Comparison of ENCODE assay signal across 8 cellular contexts in the genomic region with DNA sequence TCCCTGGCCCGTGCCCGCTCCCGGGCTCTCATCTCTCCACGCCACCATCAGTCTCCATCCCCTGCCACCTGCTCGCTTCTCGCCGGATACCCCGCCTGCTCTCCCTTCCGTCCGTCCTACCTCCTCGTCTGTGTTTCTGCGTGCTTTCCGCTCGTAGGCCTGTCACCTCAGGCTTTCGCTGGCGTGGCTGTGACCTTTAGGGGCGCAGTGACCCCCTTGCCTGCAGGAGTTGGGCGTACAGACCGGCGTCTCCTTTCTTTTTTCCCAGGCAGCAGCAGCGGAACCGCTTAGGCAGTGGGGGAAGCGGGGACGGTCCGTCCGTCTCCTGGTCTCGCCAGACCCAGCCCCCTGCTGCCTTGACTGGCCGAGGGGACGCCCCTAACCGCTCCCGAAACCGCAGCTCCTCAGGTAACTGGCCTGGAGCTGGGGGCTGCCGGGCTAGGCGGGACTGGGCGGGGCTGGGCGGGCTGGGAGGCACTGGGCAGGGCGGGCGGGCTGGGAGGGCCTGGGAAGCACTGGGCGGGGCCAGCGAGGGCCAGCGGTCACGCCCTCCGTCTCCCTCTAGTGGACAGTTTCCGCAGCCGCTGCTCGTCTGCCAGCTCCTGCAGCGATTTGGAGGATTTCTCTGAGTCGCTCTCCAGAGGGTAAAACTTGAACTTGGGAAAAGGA. TPM values are rescaled to one million over a fixed set of nuclear protein-coding genes. Genes with fewer than 3 reads are reported as not detected.
DNase-seq lines count a peak whose midpoint lies in the region; ATAC-seq, FAIRE-seq and TF ChIP-seq lines count a peak whose summit lies in the region.

No MANE protein-coding gene starts in this region.

- TF ChIP-seq POLR2A in HepG2 (IDR thresholded peaks at IDR 0.05; ENCODE audit: insufficient read depth in 1 of 2, low read depth in 2 of 2, low read length in 2 of 2), result no peak

- peak overlapping the region; percentile 66 for H3K27ac Mint-ChIP-seq in activated CD4-positive, alpha-beta T cell treated with anti-CD3 and anti-CD28 coated beads, Interleukin-2, amount 10 ng/mL, durations not matched to agents 24 days and 14 days

- H3K36me3 Mint-ChIP-seq in activated CD4-positive, alpha-beta T cell treated with anti-CD3 and anti-CD28 coated beads, Interleukin-2, amount 10 ng/mL, durations not matched to agents 24 days and 14 days (ENCODE audit: low read depth), result peaks cover 6% of the 10 kb centered on the region

- TF ChIP-seq RAD21 in HepG2 (CRISPR knock-in tag; IDR thresholded peaks at IDR 0.05), result no peak

- H3K27me3 Mint-ChIP-seq in activated CD4-positive, alpha-beta T cell treated with anti-CD3 and anti-CD28 coated beads, Interleukin-2, amount 10 ng/mL, durations not matched to agents 24 days and 14 days, result peaks cover 13% of the 10 kb centered on the region

- peak overlapping the region; percentile 28 to 59 (median 42); a peak in 3 of 6 replicates for H3K4me3 ChIP-seq in HepG2 (replicated peaks in 1 of 3; ENCODE audit: insufficient read depth in 1 of 3, low read depth in 2 of 3, low read length in 3 of 3)

- H3K27me3 ChIP-seq in HepG2 (ENCODE audit: control insufficient read depth in 1 of 2, insufficient read depth in 2 of 2, low read length in 2 of 2), result no peaks in the 10 kb centered on the region

- intact Hi-C loops in activated CD4-positive, alpha-beta T cell treated with anti-CD3 and anti-CD28 coated beads, Interleukin-2, amount 10 ng/mL, durations not matched to agents 24 days and 14 days (cut with micrococcal nuclease), result no loop called here
- intact Hi-C loops in HepG2 (cut with micrococcal nuclease; ENCODE audit: unreplicated experiment), result no loop called here

- TF ChIP-seq CTCF in HepG2 (CRISPR knock-in tag; IDR thresholded peaks at IDR 0.05), result peak; percentile 80

- no peaks in the 10 kb centered on the region for H3K79me2 ChIP-seq in HepG2 (ENCODE audit: insufficient read depth, low read length)

- no peaks in the 10 kb centered on the region for H4K20me1 ChIP-seq in HepG2 (ENCODE audit: insufficient read depth, low read length)

- DNase-seq in D341Med (ENCODE audit: low spot score) (peak; percentile 96), NCI-H2227 (lab: John Stamatoyannopoulos, UW; ENCODE audit: unreplicated experiment) (peak; percentile 84), dedifferentiated amniotic fluid mesenchymal stem cell (ENCODE audit: extremely low spot score) (peak; percentile 62), HepG2 (ENCODE audit: low spot score) (peak; percentile 43)
- DNase-seq in activated CD4-positive, alpha-beta T cell treated with anti-CD3 and anti-CD28 coated beads, Interleukin-2, amount 10 ng/mL, durations not matched to agents 24 days and 14 days, result peak; percentile 95
- peak; percentile 77 to 85 for DNase-seq in stimulated activated CD4-positive, alpha-beta T cell treated with anti-CD3 and anti-CD28 coated beads, Interleukin-2, amount 100 ng/mL, for 48 hours

- no TSS peak for BruUV-seq in HepG2 (replicated peaks; lab: Mats Ljungman, UMichigan)

- POLR2A ChIA-PET in HepG2 (lab: Yijun Ruan, JAX), result interaction anchor here (1.0 to 1.2 kb wide), 2 partner anchors 21 to 134 kb away, joined by 3 to 11 read pairs; partner anchors contain the start of gene CCDC61

- H3K36me3 ChIP-seq in HepG2 (replicated peaks in 1 of 2; ENCODE audit: control insufficient read depth in 1 of 2, insufficient read depth in 2 of 2, low read length in 2 of 2), result no peaks in the 10 kb centered on the region

- CTCF ChIA-PET in HepG2 (lab: Yijun Ruan, JAX; ENCODE audit: low intra/inter-chr PET ratio, low total read pairs), result interaction anchor here (1.1 to 1.4 kb wide), 3 partner anchors 103 to 200 kb away, joined by 3 to 4 read pairs (median 3); no protein-coding TSS in a partner anchor

- H3K9me3 ChIP-seq in HepG2 (ENCODE audit: low read length), result no peaks in the 10 kb centered on the region

- no peak for FAIRE-seq in HepG2 (lab: Jason Lieb, UNC)

- no peaks in the 10 kb centered on the region for H3K9me3 Mint-ChIP-seq in activated CD4-positive, alpha-beta T cell treated with anti-CD3 and anti-CD28 coated beads, Interleukin-2, amount 10 ng/mL, durations not matched to agents 24 days and 14 days

- ATAC-seq in HG02798 (IDR thresholded peaks at IDR 0.05; ENCODE audit: poor library complexity, unreplicated experiment) (peak; percentile 58), HepG2 (peak; percentile 85), GM21381 (IDR thresholded peaks at IDR 0.05; ENCODE audit: unreplicated experiment) (no peak)

- H3K4me1 ChIP-seq in HepG2 (ENCODE audit: insufficient read depth, low read length), result no peaks in the 10 kb centered on the region

- peak overlapping the region; percentile 94 for H3K4me3 Mint-ChIP-seq in activated CD4-positive, alpha-beta T cell treated with anti-CD3 and anti-CD28 coated beads, Interleukin-2, amount 10 ng/mL, durations not matched to agents 24 days and 14 days

- WGBS in HepG2 (ENCODE audit: low lambda C conversion rate), result 71% methylated on average over 22 of the region's 48 CpGs

- H3K9ac ChIP-seq in HepG2 (ENCODE audit: insufficient read depth, low read depth, low read length), result no peak overlapping the region

- H3K4me1 Mint-ChIP-seq in activated CD4-positive, alpha-beta T cell treated with anti-CD3 and anti-CD28 coated beads, Interleukin-2, amount 10 ng/mL, durations not matched to agents 24 days and 14 days, result peaks cover 16% of the 10 kb centered on the region

- in situ Hi-C loops in HepG2 (cut with HindIII; ENCODE audit: extremely low pct_ligation_motif_present, low pct_unique_long_range_greater_than_20kb), result loop anchor here (10.0 kb wide), 1 partner anchor 202 kb away; the partner anchor contains the start of gene RSPH6A

- TF ChIP-seq EP300 in HepG2 (IDR thresholded peaks at IDR 0.05; ENCODE audit: low read depth in 2 of 2, low read length in 2 of 2) (no peak), HepG2 (CRISPR knock-in tag; IDR thresholded peaks at IDR 0.05; ENCODE audit: borderline replicate concordance) (no peak)

- H3K4me2 ChIP-seq in HepG2 (ENCODE audit: low read depth, low read length), result peak overlapping the region; percentile 65

- H2AFZ ChIP-seq in HepG2 (ENCODE audit: low read length), result no peak overlapping the region

- no peak overlapping the region for H3K27ac ChIP-seq in HepG2 (ENCODE audit: extremely low read length, insufficient read depth, low read length)

RNA-seq across cellular contexts. Expression of gene PGLYRP1, which starts 6.3 kb away (rescaled TPM):
- not detected in 2 replicates for total RNA-seq in activated CD4-positive, alpha-beta T cell treated with anti-CD3 and anti-CD28 coated beads, Interleukin-2, amount 10 ng/mL, durations not matched to agents 24 days and 14 days
- not detected in 2 replicates for total RNA-seq in HepG2 (2016; rRNA removed; fragmentation: Illumina TruSeq; extraction: Trizol)
- total RNA-seq in HepG2 (2016; cell fraction: cytosol; rRNA removed; fragmentation: Illumina TruSeq; extraction: Trizol; ENCODE audit: low read depth), result not detected in 2 replicates
- total RNA-seq in HepG2 (2016; cell fraction: insoluble cytoplasmic fraction; rRNA removed; fragmentation: Illumina TruSeq; extraction: Trizol), result not detected in 2 replicates
- not detected in 2 replicates for total RNA-seq in HepG2 (2016; cell fraction: membrane; rRNA removed; fragmentation: Illumina TruSeq; extraction: Trizol)
- total RNA-seq in HepG2 (2016; cell fraction: nucleus; rRNA removed; fragmentation: Illumina TruSeq; extraction: Trizol), result not detected in 2 replicates
- polyA plus RNA-seq in HepG2 (2011; rRNA removed), result not detected in 2 replicates
- polyA plus RNA-seq in HepG2 (2011; cell fraction: cytosol; rRNA removed), result not detected in 2 replicates
- polyA plus RNA-seq in HepG2 (2011; cell fraction: nucleus; rRNA removed), result not detected in 2 replicates
- polyA plus RNA-seq in HepG2 (2012), result not detected in 2 replicates
- not detected in 2 replicates for polyA plus RNA-seq in HepG2 (2016; cell fraction: cytosol; fragmentation: Illumina TruSeq; extraction: Trizol; ENCODE audit: low read depth)
- not detected in 2 replicates for polyA plus RNA-seq in HepG2 (2016; cell fraction: insoluble cytoplasmic fraction; fragmentation: Illumina TruSeq; extraction: Trizol; ENCODE audit: low read depth)
- polyA plus RNA-seq in HepG2 (2016; cell fraction: membrane; fragmentation: Illumina TruSeq; extraction: Trizol; ENCODE audit: low read depth), result not detected in 2 replicates
- not detected in 2 replicates for polyA plus RNA-seq in HepG2 (2016; cell fraction: nucleus; fragmentation: Illumina TruSeq; extraction: Trizol; ENCODE audit: insufficient read depth, low read depth)
- not detected in 2 replicates for polyA minus RNA-seq in HepG2 (2011; rRNA and poly(A)+ RNA removed; ENCODE audit: low replicate concordance)
- polyA minus RNA-seq in HepG2 (2011; cell fraction: cytosol; rRNA and poly(A)+ RNA removed), result not detected in 2 replicates
- polyA minus RNA-seq in HepG2 (2011; cell fraction: nucleus; rRNA and poly(A)+ RNA removed), result not detected in 2 replicates

RNA-seq across cellular contexts. Expression of gene CCDC61, which starts 21.3 kb away (rescaled TPM):
- 23.1 and 30.1 TPM in 2 replicates for total RNA-seq in activated CD4-positive, alpha-beta T cell treated with anti-CD3 and anti-CD28 coated beads, Interleukin-2, amount 10 ng/mL, durations not matched to agents 24 days and 14 days
- 3.3 and 4.2 TPM in 2 replicates for total RNA-seq in HepG2 (2016; rRNA removed; fragmentation: Illumina TruSeq; extraction: Trizol)
- total RNA-seq in HepG2 (2016; cell fraction: cytosol; rRNA removed; fragmentation: Illumina TruSeq; extraction: Trizol; ENCODE audit: low read depth), result 0.53 and 0.71 TPM in 2 replicates
- 2.2 and 3.8 TPM in 2 replicates for total RNA-seq in HepG2 (2016; cell fraction: insoluble cytoplasmic fraction; rRNA removed; fragmentation: Illumina TruSeq; extraction: Trizol)
- 0.74 and 1.1 TPM in 2 replicates for total RNA-seq in HepG2 (2016; cell fraction: membrane; rRNA removed; fragmentation: Illumina TruSeq; extraction: Trizol)
- total RNA-seq in HepG2 (2016; cell fraction: nucleus; rRNA removed; fragmentation: Illumina TruSeq; extraction: Trizol), result 4.0 and 4.2 TPM in 2 replicates
- 4.9 and 6.0 TPM in 2 replicates for polyA plus RNA-seq in HepG2 (2011; rRNA removed)
- 3.1 and 4.4 TPM in 2 replicates for polyA plus RNA-seq in HepG2 (2011; cell fraction: cytosol; rRNA removed)
- 22.6 and 26.0 TPM in 2 replicates for polyA plus RNA-seq in HepG2 (2011; cell fraction: nucleus; rRNA removed)
- polyA plus RNA-seq in HepG2 (2012), result 4.4 and 5.7 TPM in 2 replicates
- polyA plus RNA-seq in HepG2 (2016; cell fraction: cytosol; fragmentation: Illumina TruSeq; extraction: Trizol; ENCODE audit: low read depth), result 0.61 and 0.75 TPM in 2 replicates
- 4.7 and 5.4 TPM in 2 replicates for polyA plus RNA-seq in HepG2 (2016; cell fraction: insoluble cytoplasmic fraction; fragmentation: Illumina TruSeq; extraction: Trizol; ENCODE audit: low read depth)
- 0.81 and 1.2 TPM in 2 replicates for polyA plus RNA-seq in HepG2 (2016; cell fraction: membrane; fragmentation: Illumina TruSeq; extraction: Trizol; ENCODE audit: low read depth)
- polyA plus RNA-seq in HepG2 (2016; cell fraction: nucleus; fragmentation: Illumina TruSeq; extraction: Trizol; ENCODE audit: insufficient read depth, low read depth), result 12.9 and 13.8 TPM in 2 replicates
- 4.8 and 6.4 TPM in 2 replicates for polyA minus RNA-seq in HepG2 (2011; rRNA and poly(A)+ RNA removed; ENCODE audit: low replicate concordance)
- polyA minus RNA-seq in HepG2 (2011; cell fraction: cytosol; rRNA and poly(A)+ RNA removed), result 1.9 and 2.6 TPM in 2 replicates
- polyA minus RNA-seq in HepG2 (2011; cell fraction: nucleus; rRNA and poly(A)+ RNA removed), result 8.2 and 9.9 TPM in 2 replicates

RNA-seq across cellular contexts. Expression of gene IGFL4, which starts 24.2 kb away (rescaled TPM):
- total RNA-seq in activated CD4-positive, alpha-beta T cell treated with anti-CD3 and anti-CD28 coated beads, Interleukin-2, amount 10 ng/mL, durations not matched to agents 24 days and 14 days, result not detected in 2 replicates
- total RNA-seq in HepG2 (2016; rRNA removed; fragmentation: Illumina TruSeq; extraction: Trizol), result 0.20 and 1.4 TPM in 2 replicates
- 0.09 TPM in 1 of 2 replicates, not detected in the other for total RNA-seq in HepG2 (2016; cell fraction: cytosol; rRNA removed; fragmentation: Illumina TruSeq; extraction: Trizol; ENCODE audit: low read depth)
- total RNA-seq in HepG2 (2016; cell fraction: insoluble cytoplasmic fraction; rRNA removed; fragmentation: Illumina TruSeq; extraction: Trizol), result 0.27 and 1.5 TPM in 2 replicates
- 0.28 and 0.43 TPM in 2 replicates for total RNA-seq in HepG2 (2016; cell fraction: membrane; rRNA removed; fragmentation: Illumina TruSeq; extraction: Trizol)
- 3.3 and 3.7 TPM in 2 replicates for total RNA-seq in HepG2 (2016; cell fraction: nucleus; rRNA removed; fragmentation: Illumina TruSeq; extraction: Trizol)
- 1.1 and 1.2 TPM in 2 replicates for polyA plus RNA-seq in HepG2 (2011; rRNA removed)
- 0.09 and 0.18 TPM in 2 replicates for polyA plus RNA-seq in HepG2 (2011; cell fraction: cytosol; rRNA removed)
- polyA plus RNA-seq in HepG2 (2011; cell fraction: nucleus; rRNA removed), result 5.3 and 5.9 TPM in 2 replicates
- 0.47 and 0.83 TPM in 2 replicates for polyA plus RNA-seq in HepG2 (2012)
- 0.05 TPM in 1 of 2 replicates, not detected in the other for polyA plus RNA-seq in HepG2 (2016; cell fraction: cytosol; fragmentation: Illumina TruSeq; extraction: Trizol; ENCODE audit: low read depth)
- polyA plus RNA-seq in HepG2 (2016; cell fraction: insoluble cytoplasmic fraction; fragmentation: Illumina TruSeq; extraction: Trizol; ENCODE audit: low read depth), result 0.14 and 0.24 TPM in 2 replicates
- polyA plus RNA-seq in HepG2 (2016; cell fraction: membrane; fragmentation: Illumina TruSeq; extraction: Trizol; ENCODE audit: low read depth), result 0.06 and 0.22 TPM in 2 replicates
- 7.1 and 7.2 TPM in 2 replicates for polyA plus RNA-seq in HepG2 (2016; cell fraction: nucleus; fragmentation: Illumina TruSeq; extraction: Trizol; ENCODE audit: insufficient read depth, low read depth)
- polyA minus RNA-seq in HepG2 (2011; rRNA and poly(A)+ RNA removed; ENCODE audit: low replicate concordance), result 0.07 and 0.10 TPM in 2 replicates
- not detected in 2 replicates for polyA minus RNA-seq in HepG2 (2011; cell fraction: cytosol; rRNA and poly(A)+ RNA removed)
- 1.7 and 2.2 TPM in 2 replicates for polyA minus RNA-seq in HepG2 (2011; cell fraction: nucleus; rRNA and poly(A)+ RNA removed)

RNA-seq across cellular contexts. Expression of gene NOVA2, which starts 42.9 kb away (rescaled TPM):
- not detected in 2 replicates for total RNA-seq in activated CD4-positive, alpha-beta T cell treated with anti-CD3 and anti-CD28 coated beads, Interleukin-2, amount 10 ng/mL, durations not matched to agents 24 days and 14 days
- total RNA-seq in HepG2 (2016; rRNA removed; fragmentation: Illumina TruSeq; extraction: Trizol), result not detected in 2 replicates
- not detected in 2 replicates for total RNA-seq in HepG2 (2016; cell fraction: cytosol; rRNA removed; fragmentation: Illumina TruSeq; extraction: Trizol; ENCODE audit: low read depth)
- not detected in 2 replicates for total RNA-seq in HepG2 (2016; cell fraction: insoluble cytoplasmic fraction; rRNA removed; fragmentation: Illumina TruSeq; extraction: Trizol)
- total RNA-seq in HepG2 (2016; cell fraction: membrane; rRNA removed; fragmentation: Illumina TruSeq; extraction: Trizol), result not detected in 2 replicates
- not detected in 2 replicates for total RNA-seq in HepG2 (2016; cell fraction: nucleus; rRNA removed; fragmentation: Illumina TruSeq; extraction: Trizol)
- polyA plus RNA-seq in HepG2 (2011; rRNA removed), result not detected in 2 replicates
- not detected in 2 replicates for polyA plus RNA-seq in HepG2 (2011; cell fraction: cytosol; rRNA removed)
- polyA plus RNA-seq in HepG2 (2011; cell fraction: nucleus; rRNA removed), result not detected in 2 replicates
- polyA plus RNA-seq in HepG2 (2012), result not detected in 2 replicates
- polyA plus RNA-seq in HepG2 (2016; cell fraction: cytosol; fragmentation: Illumina TruSeq; extraction: Trizol; ENCODE audit: low read depth), result not detected in 2 replicates
- not detected in 2 replicates for polyA plus RNA-seq in HepG2 (2016; cell fraction: insoluble cytoplasmic fraction; fragmentation: Illumina TruSeq; extraction: Trizol; ENCODE audit: low read depth)
- not detected in 2 replicates for polyA plus RNA-seq in HepG2 (2016; cell fraction: membrane; fragmentation: Illumina TruSeq; extraction: Trizol; ENCODE audit: low read depth)
- polyA plus RNA-seq in HepG2 (2016; cell fraction: nucleus; fragmentation: Illumina TruSeq; extraction: Trizol; ENCODE audit: insufficient read depth, low read depth), result not detected in 2 replicates
- polyA minus RNA-seq in HepG2 (2011; rRNA and poly(A)+ RNA removed; ENCODE audit: low replicate concordance), result not detected in 2 replicates
- not detected in 2 replicates for polyA minus RNA-seq in HepG2 (2011; cell fraction: cytosol; rRNA and poly(A)+ RNA removed)
- polyA minus RNA-seq in HepG2 (2011; cell fraction: nucleus; rRNA and poly(A)+ RNA removed), result not detected in 2 replicates

Comparison
In these comparisons a context has a peak if more than half of its experiments do, and no peak if none do; other contexts are left out.
1. DNase-seq: peak in every context shown above with its lines; median percentile 96 in D341Med; 95 in activated CD4-positive, alpha-beta T cell treated with anti-CD3 and anti-CD28 coated beads, Interleukin-2, amount 10 ng/mL, durations not matched to agents 24 days and 14 days; 84 in NCI-H2227; 81 in stimulated activated CD4-positive, alpha-beta T cell treated with anti-CD3 and anti-CD28 coated beads, Interleukin-2, amount 100 ng/mL, for 48 hours; 62 in dedifferentiated amniotic fluid mesenchymal stem cell; 43 in HepG2.